Comparison of ENCODE assay signal across 11 cellular contexts in genomic region chr3:133437391-133438093, GRCh38. TPM values are rescaled to one million over a fixed set of nuclear protein-coding genes. Genes with fewer than 3 reads are reported as not detected.
DNase-seq lines count a peak whose midpoint lies in the region; ATAC-seq and TF ChIP-seq lines count a peak whose summit lies in the region.
"Had no signal": no experiment of that assay in that cellular context is flagged by ENCODE, and none has a peak within 500 bp of the region (broad histone marks: within the 10 kb centered on the region; RNA-seq: fewer than 3 reads in every experiment).

No MANE protein-coding gene starts in this region.

- H3K36me3 Mint-ChIP-seq in Caco-2 (ENCODE audit: insufficient read depth, unreplicated experiment) (peaks cover 5% of the 10 kb centered on the region), activated B cell treated with CpG ODN at 0.5 μM for 24 hours (ENCODE audit: low read depth) (peaks cover 3% of the 10 kb centered on the region)
- H3K36me3 Mint-ChIP-seq in activated CD4-positive, alpha-beta T cell treated with anti-CD3 and anti-CD28 coated beads, Interleukin-2, amount 10 ng/mL, durations not matched to agents 7 days and 5 days (ENCODE audit: low read depth) = peaks cover 13% of the 10 kb centered on the region

- no peak for TF ChIP-seq CTCF in Caco-2 (IDR thresholded peaks at IDR 0.05; ENCODE audit: insufficient read depth in 1 of 2, low read depth in 1 of 2, low read length in 1 of 2, severe bottlenecking in 1 of 2, unreplicated experiment in 1 of 2)
- TF ChIP-seq CTCF in activated B cell treated with CpG ODN at 0.5 μM for 24 hours (IDR thresholded peaks at IDR 0.05) = no peak

- POLR2A ChIA-PET in Caco-2 (lab: Charles Lee) = no interaction called here
- POLR2A ChIA-PET in activated B cell treated with CpG ODN at 0.5 μM for 24 hours (lab: Charles Lee) = interaction anchor here (0.7 to 2.5 kb wide), 7 partner anchors 11 to 224 kb away, joined by 3 to 17 read pairs (median 4); partner anchors contain the start of gene CDV3
- POLR2A ChIA-PET in activated CD4-positive, alpha-beta T cell treated with anti-CD3 and anti-CD28 coated beads, Interleukin-2, amount 10 ng/mL, durations not matched to agents 7 days and 5 days (lab: Charles Lee) = interaction anchor here (1.0 kb wide), 1 partner anchor 13 kb away, joined by 3 read pairs; no protein-coding TSS in a partner anchor

- DNase-seq in Caco-2 (no peak), LHCN-M2 (ENCODE audit: low read depth) (peak; percentile 43), activated B cell treated with CpG ODN at 0.5 μM for 24 hours (no peak), left lobe of liver (ENCODE audit: low spot score) (no peak), NCI-H2171 (lab: John Stamatoyannopoulos, UW) (no peak), DMS53 (lab: John Stamatoyannopoulos, UW) (no peak)
- no peak for DNase-seq in activated CD4-positive, alpha-beta T cell treated with anti-CD3 and anti-CD28 coated beads, Interleukin-2, amount 10 ng/mL, durations not matched to agents 7 days and 5 days
- DNase-seq: activated CD4-positive, alpha-beta T cell treated with anti-CD3 and anti-CD28 coated beads for 4 hours had no signal

- H3K9me3 Mint-ChIP-seq in Caco-2 (ENCODE audit: unreplicated experiment) = no peaks in the 10 kb centered on the region
- H3K9me3 Mint-ChIP-seq in activated B cell treated with CpG ODN at 0.5 μM for 24 hours = peaks cover 9% of the 10 kb centered on the region
- H3K9me3 Mint-ChIP-seq in activated CD4-positive, alpha-beta T cell treated with anti-CD3 and anti-CD28 coated beads, Interleukin-2, amount 10 ng/mL, durations not matched to agents 7 days and 5 days = peaks cover 11% of the 10 kb centered on the region

- H3K4me1 ChIP-seq in Caco-2 = no peaks in the 10 kb centered on the region

- no peak overlapping the region for H3K4me3 Mint-ChIP-seq in Caco-2 (ENCODE audit: unreplicated experiment)
- H3K4me3 Mint-ChIP-seq in activated B cell treated with CpG ODN at 0.5 μM for 24 hours = no peak overlapping the region
- H3K4me3 Mint-ChIP-seq in activated CD4-positive, alpha-beta T cell treated with anti-CD3 and anti-CD28 coated beads, Interleukin-2, amount 10 ng/mL, durations not matched to agents 7 days and 5 days = no peak overlapping the region

- CTCF ChIA-PET in Caco-2 (lab: Charles Lee) = interaction anchor here (0.5 to 1.2 kb wide), 5 partner anchors 14 to 862 kb away, joined by 3 to 7 read pairs (median 6); no protein-coding TSS in a partner anchor
- CTCF ChIA-PET in activated B cell treated with CpG ODN at 0.5 μM for 24 hours (lab: Charles Lee) = interaction anchor here (0.7 to 2.2 kb wide), 5 partner anchors 10 to 140 kb away, joined by 3 to 8 read pairs (median 4); no protein-coding TSS in a partner anchor
- CTCF ChIA-PET in activated CD4-positive, alpha-beta T cell treated with anti-CD3 and anti-CD28 coated beads, Interleukin-2, amount 10 ng/mL, durations not matched to agents 7 days and 5 days (lab: Charles Lee) = interaction anchor here (1.1 kb wide), 1 partner anchor 144 kb away, joined by 3 read pairs; no protein-coding TSS in a partner anchor

- H3K36me3 ChIP-seq in Caco-2 (ENCODE audit: control insufficient read depth, insufficient read depth, low read length) = no peaks in the 10 kb centered on the region

- H3K27me3 ChIP-seq in Caco-2 (replicated peaks; ENCODE audit: control insufficient read depth, insufficient read depth, low read length) = no peaks in the 10 kb centered on the region

- intact Hi-C loops in Caco-2 (cut with micrococcal nuclease; ENCODE audit: unreplicated experiment) (no loop called here), activated B cell treated with CpG ODN at 0.5 μM for 24 hours (cut with micrococcal nuclease) (no loop called here)

- ATAC-seq in activated B cell treated with CpG ODN at 0.5 μM for 24 hours (ENCODE audit: low read depth) = peak; percentile 70
- ATAC-seq in left lobe of liver = peak; percentile 38
- ATAC-seq in HG02981 (IDR thresholded peaks at IDR 0.05; ENCODE audit: unreplicated experiment) = no peak

- H3K4me1 Mint-ChIP-seq in Caco-2 (ENCODE audit: low read depth, unreplicated experiment) (peaks cover 8% of the 10 kb centered on the region), activated B cell treated with CpG ODN at 0.5 μM for 24 hours (peaks cover 23% of the 10 kb centered on the region)
- H3K4me1 Mint-ChIP-seq in activated CD4-positive, alpha-beta T cell treated with anti-CD3 and anti-CD28 coated beads, Interleukin-2, amount 10 ng/mL, durations not matched to agents 7 days and 5 days = peaks cover 14% of the 10 kb centered on the region

- H3K9me3 ChIP-seq in Caco-2 = no peaks in the 10 kb centered on the region

- peak overlapping the region; percentile 14 for H3K27ac Mint-ChIP-seq in Caco-2 (ENCODE audit: unreplicated experiment)
- H3K27ac Mint-ChIP-seq in activated B cell treated with CpG ODN at 0.5 μM for 24 hours = peak overlapping the region; percentile 30
- no peak overlapping the region for H3K27ac Mint-ChIP-seq in activated CD4-positive, alpha-beta T cell treated with anti-CD3 and anti-CD28 coated beads, Interleukin-2, amount 10 ng/mL, durations not matched to agents 7 days and 5 days

- BruUV-seq in Caco-2 (replicated peaks; lab: Mats Ljungman, UMichigan) = no TSS peak

- H3K27me3 Mint-ChIP-seq in Caco-2 (ENCODE audit: insufficient read depth, unreplicated experiment) = no peaks in the 10 kb centered on the region
- no peaks in the 10 kb centered on the region for H3K27me3 Mint-ChIP-seq in activated B cell treated with CpG ODN at 0.5 μM for 24 hours
- no peaks in the 10 kb centered on the region for H3K27me3 Mint-ChIP-seq in activated CD4-positive, alpha-beta T cell treated with anti-CD3 and anti-CD28 coated beads, Interleukin-2, amount 10 ng/mL, durations not matched to agents 7 days and 5 days

- H3K4me3 ChIP-seq in Caco-2 (ENCODE audit: low read depth, low read length) = no peak overlapping the region
- H3K4me3 ChIP-seq: skin epidermis had no signal

RNA-seq across cellular contexts. Expression of gene BFSP2, which starts 37.7 kb away (rescaled TPM):
- total RNA-seq in Caco-2 (2022) (not detected in 2 replicates), LHCN-M2 (2014; rRNA removed) (not detected in 2 replicates), activated B cell treated with CpG ODN at 0.5 μM for 24 hours (0.34 and 1.3 TPM in 2 replicates), left lobe of liver (not detected)
- polyA plus RNA-seq in LHCN-M2 (2012) = not detected
- total RNA-seq in activated CD4-positive, alpha-beta T cell treated with anti-CD3 and anti-CD28 coated beads, Interleukin-2, amount 10 ng/mL, durations not matched to agents 7 days and 5 days = under 1 TPM in 1 of 2 experiments, not detected in 1; 0.33 TPM
- total RNA-seq: glomerular endothelial cell had no signal
